Comparison of ENCODE assay signal across 1 cellular context in the genomic region with DNA sequence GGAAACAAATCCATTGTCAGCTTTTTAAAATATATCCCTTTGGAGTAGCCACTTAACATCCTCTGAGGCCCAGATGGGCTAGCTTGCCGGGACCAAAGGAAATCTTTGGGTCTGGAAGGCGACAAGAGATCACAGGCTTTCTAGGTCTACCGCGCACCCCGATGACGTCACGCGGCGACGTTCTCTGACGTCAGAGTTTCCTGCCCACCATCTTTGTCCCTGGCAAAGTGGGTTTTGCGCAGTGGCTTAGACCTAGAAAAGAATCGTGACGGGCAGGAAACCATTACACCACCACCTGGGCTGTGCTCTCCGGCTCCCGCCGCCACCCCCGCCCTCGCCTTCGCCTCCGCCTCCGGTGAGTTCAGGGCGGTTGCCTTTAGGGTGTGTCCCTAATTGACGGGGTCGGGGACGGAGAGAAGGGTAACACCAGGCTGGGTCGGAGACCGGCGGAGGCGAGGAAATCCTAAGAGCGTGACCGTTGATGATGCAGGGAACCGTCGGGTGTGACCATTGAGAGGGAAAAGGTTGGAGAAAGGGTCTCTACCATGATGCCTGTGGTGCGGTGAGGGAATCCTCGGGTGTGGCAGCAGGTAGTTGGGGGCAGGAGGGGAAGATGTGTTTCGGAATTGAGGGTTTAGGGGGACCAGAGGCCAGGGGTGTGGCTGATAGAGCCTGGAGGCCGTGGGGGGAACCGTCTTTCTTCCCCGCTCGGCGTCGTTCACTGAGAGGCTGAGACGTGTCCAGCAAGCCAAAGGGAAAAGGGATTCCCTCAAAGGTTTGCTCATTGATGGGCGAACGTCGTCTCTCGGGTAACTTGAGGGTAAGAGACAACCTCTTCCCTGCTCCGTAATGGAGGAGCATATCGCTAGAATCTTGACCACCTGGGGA.
TF ChIP-seq lines count a peak whose summit lies in the region.

A gene (plus strand): TSS at position 249 of the 888 bp plus-strand sequence. CDS start 6,709 bp downstream, outside the sequence.

TF ChIP-seq in HepG2, 621 proteins besides CTCF, POLR2A, EP300 and RAD21 (continued from another document and continues in another):
- TF ChIP-seq, protein P1, sequence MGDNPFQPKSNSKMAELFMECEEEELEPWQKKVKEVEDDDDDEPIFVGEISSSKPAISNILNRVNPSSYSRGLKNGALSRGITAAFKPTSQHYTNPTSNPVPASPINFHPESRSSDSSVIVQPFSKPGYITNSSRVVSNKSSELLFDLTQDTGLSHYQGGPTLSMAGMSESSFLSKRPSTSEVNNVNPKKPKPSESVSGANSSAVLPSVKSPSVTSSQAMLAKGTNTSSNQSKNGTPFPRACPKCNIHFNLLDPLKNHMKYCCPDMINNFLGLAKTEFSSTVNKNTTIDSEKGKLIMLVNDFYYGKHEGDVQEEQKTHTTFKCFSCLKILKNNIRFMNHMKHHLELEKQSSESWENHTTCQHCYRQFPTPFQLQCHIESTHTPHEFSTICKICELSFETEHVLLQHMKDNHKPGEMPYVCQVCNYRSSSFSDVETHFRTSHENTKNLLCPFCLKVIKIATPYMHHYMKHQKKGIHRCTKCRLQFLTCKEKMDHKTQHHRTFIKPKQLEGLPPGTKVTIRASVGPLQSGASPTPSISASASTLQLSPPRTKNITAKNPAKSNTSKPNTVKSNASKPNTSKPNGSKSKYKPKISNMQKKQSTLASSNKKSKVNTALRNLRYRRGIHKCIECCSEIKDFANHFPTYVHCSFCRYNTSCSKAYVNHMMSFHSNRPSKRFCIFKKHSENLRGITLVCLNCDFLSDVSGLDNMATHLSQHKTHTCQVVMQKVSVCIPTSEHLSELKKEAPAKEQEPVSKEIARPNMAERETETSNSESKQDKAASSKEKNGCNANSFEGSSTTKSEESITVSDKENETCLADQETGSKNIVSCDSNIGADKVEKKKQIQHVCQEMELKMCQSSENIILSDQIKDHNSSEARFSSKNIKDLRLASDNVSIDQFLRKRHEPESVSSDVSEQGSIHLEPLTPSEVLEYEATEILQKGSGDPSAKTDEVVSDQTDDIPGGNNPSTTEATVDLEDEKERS (CRISPR knock-in tag; IDR thresholded peaks at IDR 0.05), result peak; percentile 69; the same call in 1 of the 2 replicates
- TF ChIP-seq ZNF674 (CRISPR knock-in tag; IDR thresholded peaks at IDR 0.05; ENCODE audit: low read depth), result no peak
- no peak for TF ChIP-seq ZNF296 (CRISPR knock-in tag; conservative IDR thresholded peaks at IDR 0.05)
- no peak for TF ChIP-seq ZNF264 (CRISPR knock-in tag; IDR thresholded peaks at IDR 0.05)
- TF ChIP-seq ZNF747 (CRISPR knock-in tag; IDR thresholded peaks at IDR 0.05; ENCODE audit: borderline replicate concordance), result peak; percentile 67; the same call in 1 of the 2 replicates
- 0 out of 2 replicates have a peak, but pooled peaks have one; percentile 41 for TF ChIP-seq ZNF567 (CRISPR knock-in tag; IDR thresholded peaks at IDR 0.05; ENCODE audit: borderline replicate concordance)
- TF ChIP-seq, protein P2, sequence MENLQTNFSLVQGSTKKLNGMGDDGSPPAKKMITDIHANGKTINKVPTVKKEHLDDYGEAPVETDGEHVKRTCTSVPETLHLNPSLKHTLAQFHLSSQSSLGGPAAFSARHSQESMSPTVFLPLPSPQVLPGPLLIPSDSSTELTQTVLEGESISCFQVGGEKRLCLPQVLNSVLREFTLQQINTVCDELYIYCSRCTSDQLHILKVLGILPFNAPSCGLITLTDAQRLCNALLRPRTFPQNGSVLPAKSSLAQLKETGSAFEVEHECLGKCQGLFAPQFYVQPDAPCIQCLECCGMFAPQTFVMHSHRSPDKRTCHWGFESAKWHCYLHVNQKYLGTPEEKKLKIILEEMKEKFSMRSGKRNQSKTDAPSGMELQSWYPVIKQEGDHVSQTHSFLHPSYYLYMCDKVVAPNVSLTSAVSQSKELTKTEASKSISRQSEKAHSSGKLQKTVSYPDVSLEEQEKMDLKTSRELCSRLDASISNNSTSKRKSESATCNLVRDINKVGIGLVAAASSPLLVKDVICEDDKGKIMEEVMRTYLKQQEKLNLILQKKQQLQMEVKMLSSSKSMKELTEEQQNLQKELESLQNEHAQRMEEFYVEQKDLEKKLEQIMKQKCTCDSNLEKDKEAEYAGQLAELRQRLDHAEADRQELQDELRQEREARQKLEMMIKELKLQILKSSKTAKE (CRISPR knock-in tag; IDR thresholded peaks at IDR 0.05; ENCODE audit: borderline replicate concordance), result peak; percentile 16; the same call in 1 of the 2 replicates
- peak; percentile 53; the same call in 1 of the 2 replicates for TF ChIP-seq ARNT2 (CRISPR knock-in tag; IDR thresholded peaks at IDR 0.05; ENCODE audit: low read depth)
- TF ChIP-seq RBFOX2 (IDR thresholded peaks at IDR 0.05; ENCODE audit: low read depth, low read length), result peak; percentile 61; the same call in 1 of the 2 replicates
- TF ChIP-seq MIER3 (CRISPR knock-in tag; IDR thresholded peaks at IDR 0.05; ENCODE audit: borderline replicate concordance), result peak; percentile 75; the same call in 1 of the 2 replicates
- TF ChIP-seq RXRB (CRISPR knock-in tag; IDR thresholded peaks at IDR 0.05; ENCODE audit: borderline replicate concordance), result peak; percentile 74
- TF ChIP-seq MEIS1 (CRISPR knock-in tag; IDR thresholded peaks at IDR 0.05; ENCODE audit: borderline replicate concordance), result no peak
- TF ChIP-seq, protein P3, sequence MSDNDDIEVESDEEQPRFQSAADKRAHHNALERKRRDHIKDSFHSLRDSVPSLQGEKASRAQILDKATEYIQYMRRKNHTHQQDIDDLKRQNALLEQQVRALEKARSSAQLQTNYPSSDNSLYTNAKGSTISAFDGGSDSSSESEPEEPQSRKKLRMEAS (IDR thresholded peaks at IDR 0.05), result no peak
- TF ChIP-seq MEF2D (CRISPR knock-in tag; IDR thresholded peaks at IDR 0.05), result 0 out of 2 replicates have a peak, but pooled peaks have one; percentile 13
- TF ChIP-seq ZNF780A (CRISPR knock-in tag; IDR thresholded peaks at IDR 0.05), result no peak
- TF ChIP-seq NCOA1 (CRISPR knock-in tag; IDR thresholded peaks at IDR 0.05), result no peak
- TF ChIP-seq CCDC6 (CRISPR knock-in tag; IDR thresholded peaks at IDR 0.05), result peak; percentile 62; the same call in 1 of the 2 replicates
- TF ChIP-seq, protein P4, sequence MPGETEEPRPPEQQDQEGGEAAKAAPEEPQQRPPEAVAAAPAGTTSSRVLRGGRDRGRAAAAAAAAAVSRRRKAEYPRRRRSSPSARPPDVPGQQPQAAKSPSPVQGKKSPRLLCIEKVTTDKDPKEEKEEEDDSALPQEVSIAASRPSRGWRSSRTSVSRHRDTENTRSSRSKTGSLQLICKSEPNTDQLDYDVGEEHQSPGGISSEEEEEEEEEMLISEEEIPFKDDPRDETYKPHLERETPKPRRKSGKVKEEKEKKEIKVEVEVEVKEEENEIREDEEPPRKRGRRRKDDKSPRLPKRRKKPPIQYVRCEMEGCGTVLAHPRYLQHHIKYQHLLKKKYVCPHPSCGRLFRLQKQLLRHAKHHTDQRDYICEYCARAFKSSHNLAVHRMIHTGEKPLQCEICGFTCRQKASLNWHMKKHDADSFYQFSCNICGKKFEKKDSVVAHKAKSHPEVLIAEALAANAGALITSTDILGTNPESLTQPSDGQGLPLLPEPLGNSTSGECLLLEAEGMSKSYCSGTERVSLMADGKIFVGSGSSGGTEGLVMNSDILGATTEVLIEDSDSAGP (CRISPR knock-in tag; IDR thresholded peaks at IDR 0.05; ENCODE audit: borderline replicate concordance), result peak; percentile 88
- peak; percentile 70 for TF ChIP-seq ZNF614 (CRISPR knock-in tag; IDR thresholded peaks at IDR 0.05; ENCODE audit: borderline replicate concordance)
- no peak for TF ChIP-seq ZNF20 (CRISPR knock-in tag; IDR thresholded peaks at IDR 0.05)
- TF ChIP-seq, protein P5, sequence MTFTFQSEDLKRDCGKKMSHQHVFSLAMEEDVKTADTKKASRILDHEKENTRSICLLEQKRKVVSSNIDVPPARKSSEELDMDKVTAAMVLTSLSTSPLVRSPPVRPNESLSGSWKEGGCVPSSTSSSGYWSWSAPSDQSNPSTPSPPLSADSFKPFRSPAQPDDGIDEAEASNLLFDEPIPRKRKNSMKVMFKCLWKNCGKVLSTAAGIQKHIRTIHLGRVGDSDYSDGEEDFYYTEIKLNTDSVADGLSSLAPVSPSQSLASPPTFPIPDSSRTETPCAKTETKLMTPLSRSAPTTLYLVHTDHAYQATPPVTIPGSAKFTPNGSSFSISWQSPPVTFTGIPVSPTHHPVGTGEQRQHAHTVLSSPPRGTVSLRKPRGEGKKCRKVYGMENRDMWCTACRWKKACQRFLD (CRISPR knock-in tag; IDR thresholded peaks at IDR 0.05; ENCODE audit: borderline replicate concordance), result peak; percentile 61; the same call in 1 of the 2 replicates
- no peak for TF ChIP-seq ZEB1 (IDR thresholded peaks at IDR 0.05; ENCODE audit: insufficient replicate concordance, low read depth)
- TF ChIP-seq EEA1 (CRISPR knock-in tag; IDR thresholded peaks at IDR 0.05; ENCODE audit: borderline replicate concordance), result no peak
- no peak for TF ChIP-seq ZNF10 (CRISPR knock-in tag; IDR thresholded peaks at IDR 0.05; ENCODE audit: borderline replicate concordance, low read depth)
- no peak for TF ChIP-seq MTF1 (CRISPR knock-in tag; IDR thresholded peaks at IDR 0.05)
- TF ChIP-seq, protein P6, sequence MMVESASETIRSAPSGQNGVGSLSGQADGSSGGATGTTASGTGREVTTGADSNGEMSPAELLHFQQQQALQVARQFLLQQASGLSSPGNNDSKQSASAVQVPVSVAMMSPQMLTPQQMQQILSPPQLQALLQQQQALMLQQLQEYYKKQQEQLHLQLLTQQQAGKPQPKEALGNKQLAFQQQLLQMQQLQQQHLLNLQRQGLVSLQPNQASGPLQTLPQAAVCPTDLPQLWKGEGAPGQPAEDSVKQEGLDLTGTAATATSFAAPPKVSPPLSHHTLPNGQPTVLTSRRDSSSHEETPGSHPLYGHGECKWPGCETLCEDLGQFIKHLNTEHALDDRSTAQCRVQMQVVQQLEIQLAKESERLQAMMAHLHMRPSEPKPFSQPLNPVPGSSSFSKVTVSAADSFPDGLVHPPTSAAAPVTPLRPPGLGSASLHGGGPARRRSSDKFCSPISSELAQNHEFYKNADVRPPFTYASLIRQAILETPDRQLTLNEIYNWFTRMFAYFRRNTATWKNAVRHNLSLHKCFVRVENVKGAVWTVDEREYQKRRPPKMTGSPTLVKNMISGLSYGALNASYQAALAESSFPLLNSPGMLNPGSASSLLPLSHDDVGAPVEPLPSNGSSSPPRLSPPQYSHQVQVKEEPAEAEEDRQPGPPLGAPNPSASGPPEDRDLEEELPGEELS (CRISPR knock-in tag; IDR thresholded peaks at IDR 0.05), result peak; percentile 25; the same call in 1 of the 2 replicates
- peak; percentile 86 for TF ChIP-seq ZNF501 (CRISPR knock-in tag; IDR thresholded peaks at IDR 0.05)
- TF ChIP-seq ZNF550 (CRISPR knock-in tag; IDR thresholded peaks at IDR 0.05; ENCODE audit: borderline replicate concordance), result no peak
- peak; percentile 27; the same call in 1 of the 2 replicates for TF ChIP-seq ZNF816 (CRISPR knock-in tag; IDR thresholded peaks at IDR 0.05; ENCODE audit: borderline replicate concordance)
- TF ChIP-seq ZNF441 (CRISPR knock-in tag; IDR thresholded peaks at IDR 0.05; ENCODE audit: borderline replicate concordance), result no peak
- TF ChIP-seq ZNF782 (CRISPR knock-in tag; IDR thresholded peaks at IDR 0.05; ENCODE audit: borderline replicate concordance), result 0 out of 2 replicates have a peak, but pooled peaks have one; percentile 38
- TF ChIP-seq, protein P7, sequence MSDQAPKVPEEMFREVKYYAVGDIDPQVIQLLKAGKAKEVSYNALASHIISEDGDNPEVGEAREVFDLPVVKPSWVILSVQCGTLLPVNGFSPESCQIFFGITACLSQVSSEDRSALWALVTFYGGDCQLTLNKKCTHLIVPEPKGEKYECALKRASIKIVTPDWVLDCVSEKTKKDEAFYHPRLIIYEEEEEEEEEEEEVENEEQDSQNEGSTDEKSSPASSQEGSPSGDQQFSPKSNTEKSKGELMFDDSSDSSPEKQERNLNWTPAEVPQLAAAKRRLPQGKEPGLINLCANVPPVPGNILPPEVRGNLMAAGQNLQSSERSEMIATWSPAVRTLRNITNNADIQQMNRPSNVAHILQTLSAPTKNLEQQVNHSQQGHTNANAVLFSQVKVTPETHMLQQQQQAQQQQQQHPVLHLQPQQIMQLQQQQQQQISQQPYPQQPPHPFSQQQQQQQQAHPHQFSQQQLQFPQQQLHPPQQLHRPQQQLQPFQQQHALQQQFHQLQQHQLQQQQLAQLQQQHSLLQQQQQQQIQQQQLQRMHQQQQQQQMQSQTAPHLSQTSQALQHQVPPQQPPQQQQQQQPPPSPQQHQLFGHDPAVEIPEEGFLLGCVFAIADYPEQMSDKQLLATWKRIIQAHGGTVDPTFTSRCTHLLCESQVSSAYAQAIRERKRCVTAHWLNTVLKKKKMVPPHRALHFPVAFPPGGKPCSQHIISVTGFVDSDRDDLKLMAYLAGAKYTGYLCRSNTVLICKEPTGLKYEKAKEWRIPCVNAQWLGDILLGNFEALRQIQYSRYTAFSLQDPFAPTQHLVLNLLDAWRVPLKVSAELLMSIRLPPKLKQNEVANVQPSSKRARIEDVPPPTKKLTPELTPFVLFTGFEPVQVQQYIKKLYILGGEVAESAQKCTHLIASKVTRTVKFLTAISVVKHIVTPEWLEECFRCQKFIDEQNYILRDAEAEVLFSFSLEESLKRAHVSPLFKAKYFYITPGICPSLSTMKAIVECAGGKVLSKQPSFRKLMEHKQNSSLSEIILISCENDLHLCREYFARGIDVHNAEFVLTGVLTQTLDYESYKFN (CRISPR knock-in tag; conservative IDR thresholded peaks at IDR 0.05), result 0 out of 2 replicates have a peak, but pooled peaks have one; percentile 45
- TF ChIP-seq ZNF615 (CRISPR knock-in tag; IDR thresholded peaks at IDR 0.05; ENCODE audit: borderline replicate concordance), result no peak
- TF ChIP-seq, protein P8, sequence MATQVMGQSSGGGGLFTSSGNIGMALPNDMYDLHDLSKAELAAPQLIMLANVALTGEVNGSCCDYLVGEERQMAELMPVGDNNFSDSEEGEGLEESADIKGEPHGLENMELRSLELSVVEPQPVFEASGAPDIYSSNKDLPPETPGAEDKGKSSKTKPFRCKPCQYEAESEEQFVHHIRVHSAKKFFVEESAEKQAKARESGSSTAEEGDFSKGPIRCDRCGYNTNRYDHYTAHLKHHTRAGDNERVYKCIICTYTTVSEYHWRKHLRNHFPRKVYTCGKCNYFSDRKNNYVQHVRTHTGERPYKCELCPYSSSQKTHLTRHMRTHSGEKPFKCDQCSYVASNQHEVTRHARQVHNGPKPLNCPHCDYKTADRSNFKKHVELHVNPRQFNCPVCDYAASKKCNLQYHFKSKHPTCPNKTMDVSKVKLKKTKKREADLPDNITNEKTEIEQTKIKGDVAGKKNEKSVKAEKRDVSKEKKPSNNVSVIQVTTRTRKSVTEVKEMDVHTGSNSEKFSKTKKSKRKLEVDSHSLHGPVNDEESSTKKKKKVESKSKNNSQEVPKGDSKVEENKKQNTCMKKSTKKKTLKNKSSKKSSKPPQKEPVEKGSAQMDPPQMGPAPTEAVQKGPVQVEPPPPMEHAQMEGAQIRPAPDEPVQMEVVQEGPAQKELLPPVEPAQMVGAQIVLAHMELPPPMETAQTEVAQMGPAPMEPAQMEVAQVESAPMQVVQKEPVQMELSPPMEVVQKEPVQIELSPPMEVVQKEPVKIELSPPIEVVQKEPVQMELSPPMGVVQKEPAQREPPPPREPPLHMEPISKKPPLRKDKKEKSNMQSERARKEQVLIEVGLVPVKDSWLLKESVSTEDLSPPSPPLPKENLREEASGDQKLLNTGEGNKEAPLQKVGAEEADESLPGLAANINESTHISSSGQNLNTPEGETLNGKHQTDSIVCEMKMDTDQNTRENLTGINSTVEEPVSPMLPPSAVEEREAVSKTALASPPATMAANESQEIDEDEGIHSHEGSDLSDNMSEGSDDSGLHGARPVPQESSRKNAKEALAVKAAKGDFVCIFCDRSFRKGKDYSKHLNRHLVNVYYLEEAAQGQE (IDR thresholded peaks at IDR 0.05; ENCODE audit: borderline replicate concordance in 1 of 2, low read depth in 1 of 2, low read length in 2 of 2), result no peak
- TF ChIP-seq ZNF607 (CRISPR knock-in tag; IDR thresholded peaks at IDR 0.05; ENCODE audit: borderline replicate concordance), result no peak
- TF ChIP-seq RBAK (CRISPR knock-in tag; IDR thresholded peaks at IDR 0.05), result no peak
